Comparison of ENCODE assay signal across 15 cellular contexts in the genomic region with DNA sequence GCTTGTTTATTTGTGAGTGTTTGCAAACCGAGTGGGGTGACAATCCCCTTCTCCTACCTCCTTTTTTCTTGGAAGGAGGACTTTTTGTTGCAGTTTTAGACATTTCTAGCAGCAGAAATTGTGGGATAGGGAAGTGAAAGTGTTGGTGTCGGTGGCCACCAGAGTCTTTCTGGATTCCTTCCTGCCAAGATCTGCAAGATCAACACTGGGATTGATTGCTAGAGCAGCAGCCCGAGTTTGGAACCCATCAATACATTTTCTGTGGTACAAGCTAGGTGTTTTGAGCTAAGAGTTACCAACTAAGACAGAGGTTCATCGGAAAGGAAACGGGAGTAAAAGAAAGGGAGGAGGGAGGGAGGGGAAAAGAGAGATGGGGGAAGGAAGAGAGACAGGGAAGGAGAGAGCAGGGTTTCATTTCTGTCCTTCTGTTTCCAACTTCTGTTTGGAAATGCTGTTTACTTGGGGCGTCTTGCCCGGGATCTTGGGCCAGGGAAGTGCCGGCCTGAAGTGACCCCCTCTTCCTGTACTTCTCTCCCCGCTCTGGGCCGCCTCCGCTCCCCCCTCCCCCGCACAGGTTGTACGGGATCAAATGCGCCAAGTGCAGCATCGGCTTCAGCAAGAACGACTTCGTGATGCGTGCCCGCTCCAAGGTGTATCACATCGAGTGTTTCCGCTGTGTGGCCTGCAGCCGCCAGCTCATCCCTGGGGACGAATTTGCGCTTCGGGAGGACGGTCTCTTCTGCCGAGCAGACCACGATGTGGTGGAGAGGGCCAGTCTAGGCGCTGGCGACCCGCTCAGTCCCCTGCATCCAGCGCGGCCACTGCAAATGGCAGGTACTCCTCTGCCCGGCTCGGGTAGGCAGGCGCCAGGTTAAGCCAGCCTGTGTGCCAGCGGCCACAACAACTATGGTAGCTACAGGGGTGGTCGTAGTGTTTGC. TPM values are rescaled to one million over a fixed set of nuclear protein-coding genes. Genes with fewer than 3 reads are reported as not detected.
DNase-seq lines count a peak whose midpoint lies in the region; FAIRE-seq and TF ChIP-seq lines count a peak whose summit lies in the region.
"Had no signal": no experiment of that assay in that cellular context is flagged by ENCODE, and none has a peak within 500 bp of the region (broad histone marks: within the 10 kb centered on the region; RNA-seq: fewer than 3 reads in every experiment).

No MANE protein-coding gene starts in this region.

- peaks cover 100% of the 10 kb centered on the region for H3K27me3 Mint-ChIP-seq in nephron progenitor cell (ENCODE audit: low read depth, poor library complexity)

- DNase-seq in BE2C: peak; percentile 72
- DNase-seq in nephron progenitor cell: peak; percentile 33
- DNase-seq in GM19239 (ENCODE audit: insufficient read length, low spot score): no peak
- no peak for DNase-seq in NCI-H1694 treated with DMSO at 0.1 percent for 48 hours (lab: John Stamatoyannopoulos, UW)
- no peak for DNase-seq in lower leg skin (ENCODE audit: low spot score in 2 of 2)
- DNase-seq in SHP77 (lab: John Stamatoyannopoulos, UW): no peak
- DNase-seq: activated T-cell treated with anti-CD3 and anti-CD28 coated beads for 4 hours; CD4-positive, CD25-positive, alpha-beta regulatory T cell; GM23248; naive thymus-derived CD4-positive, alpha-beta T cell; stimulated activated CD4-positive, alpha-beta T cell treated with anti-CD3 and anti-CD28 coated beads, Interleukin-4, amount 100 ng/mL, for 24 hours had no signal

- H3K36me3 ChIP-seq in BE2C: peaks cover 50% of the 10 kb centered on the region
- no peaks in the 10 kb centered on the region for H3K36me3 ChIP-seq in HUES64 (ENCODE audit: insufficient read depth, low read length)
- no peaks in the 10 kb centered on the region for H3K36me3 ChIP-seq in duodenal mucosa (ENCODE audit: control insufficient read depth in 1 of 2, insufficient read depth in 2 of 2, low read length in 2 of 2)

- H3K4me3 Mint-ChIP-seq in nephron progenitor cell: no peak overlapping the region
- H3K4me3 Mint-ChIP-seq: CD4-positive, CD25-positive, alpha-beta regulatory T cell; naive thymus-derived CD4-positive, alpha-beta T cell; T-helper 1 cell treated with Interleukin-12 subunit alpha and Interleukin-12 subunit beta and Interleukin-4 antibody, amounts not matched to agents 30 μg/mL and 1 μg/mL, for 36 hours had no signal

- H3K4me1 ChIP-seq in BE2C (peaks cover 5% of the 10 kb centered on the region), HUES64 (ENCODE audit: insufficient read depth, low read length) (peaks cover 68% of the 10 kb centered on the region), duodenal mucosa (ENCODE audit: control insufficient read depth in 1 of 2, insufficient read depth in 2 of 2, low read length in 2 of 2) (peaks cover 3 to 4% of the 10 kb centered on the region in 2 donors)

- no peaks in the 10 kb centered on the region for H3K9me3 Mint-ChIP-seq in nephron progenitor cell
- H3K9me3 Mint-ChIP-seq: T-helper 1 cell treated with Interleukin-12 subunit alpha and Interleukin-12 subunit beta and Interleukin-4 antibody, amounts not matched to agents 30 μg/mL and 1 μg/mL, for 36 hours had no signal

- H3K4me3 ChIP-seq in BE2C (ENCODE audit: low read depth, low read length) (peak overlapping the region; percentile 88), HUES64 (ENCODE audit: low read length) (peak overlapping the region; percentile 52), duodenal mucosa (ENCODE audit: low read depth in 1 of 2, low read length in 2 of 2) (peak overlapping the region; percentile 36 to 49), lower leg skin (ENCODE audit: low read depth, poor library complexity, severe bottlenecking) (no peak overlapping the region)
- H3K4me3 ChIP-seq: GM23248 had no signal

- H3K9ac ChIP-seq in HUES64 (ENCODE audit: low read depth, low read length): no peak overlapping the region
- peak overlapping the region in 1 of 2 donors; percentile 13 for H3K9ac ChIP-seq in duodenal mucosa (ENCODE audit: low read depth in 1 of 2, low read length in 2 of 2)
- H3K9ac ChIP-seq: GM23248 had no signal

- no peak for TF ChIP-seq POLR2A in lower leg skin (IDR thresholded peaks at IDR 0.05)

- peaks cover 31% of the 10 kb centered on the region for H3K4me1 Mint-ChIP-seq in nephron progenitor cell

- H3K27ac Mint-ChIP-seq in nephron progenitor cell: no peak overlapping the region
- H3K27ac Mint-ChIP-seq: CD4-positive, CD25-positive, alpha-beta regulatory T cell; T-helper 1 cell treated with Interleukin-12 subunit alpha and Interleukin-12 subunit beta and Interleukin-4 antibody, amounts not matched to agents 30 μg/mL and 1 μg/mL, for 36 hours had no signal

- H3K27me3 ChIP-seq in BE2C (no peaks in the 10 kb centered on the region), HUES64 (ENCODE audit: insufficient read depth, low read length) (peaks cover 99% of the 10 kb centered on the region), duodenal mucosa (ENCODE audit: control insufficient read depth in 1 of 2, insufficient read depth in 2 of 2, low read length in 2 of 2) (peaks cover 80 to 84% of the 10 kb centered on the region in 2 donors)

- H3K9me3 ChIP-seq in BE2C (no peaks in the 10 kb centered on the region), HUES64 (ENCODE audit: insufficient read depth, low read depth, low read length) (no peaks in the 10 kb centered on the region), duodenal mucosa (ENCODE audit: control insufficient read depth in 1 of 2, low read length in 2 of 2) (no peaks in the 10 kb centered on the region)

- H3K36me3 Mint-ChIP-seq in nephron progenitor cell (ENCODE audit: low read depth): no peaks in the 10 kb centered on the region
- H3K36me3 Mint-ChIP-seq: CD4-positive, CD25-positive, alpha-beta regulatory T cell had no signal

- intact Hi-C loops in lower leg skin (cut with DNase I; ENCODE audit: low total_unique reads): no loop called here

- WGBS in HUES64: under 1% methylated on average over 37 of the region's 38 CpGs
- WGBS in lower leg skin, 2 donors: 15 to 16% methylated on average over 25 to 38 of the region's 38 CpGs

- FAIRE-seq in GM19239 (lab: Jason Lieb, UNC): no peak
- FAIRE-seq: GM18507 had no signal

- H3K27ac ChIP-seq in HUES64 (ENCODE audit: low read depth, low read length) (no peak overlapping the region), duodenal mucosa (ENCODE audit: low read depth, low read length) (no peak overlapping the region)
- H3K27ac ChIP-seq: GM23248 had no signal

- TF ChIP-seq CTCF in BE2C (IDR thresholded peaks at IDR 0.05; ENCODE audit: low read depth, low read length): no peak
- no peak for TF ChIP-seq CTCF in nephron progenitor cell (IDR thresholded peaks at IDR 0.05)
- no peak for TF ChIP-seq CTCF in lower leg skin (IDR thresholded peaks at IDR 0.05)

RNA-seq across cellular contexts. Expression of a gene that starts 3.9 kb away (rescaled TPM):
- 79.9 TPM for polyA plus RNA-seq in BE2C (2012; ENCODE audit: insufficient read depth, insufficient read length, low read depth)
- 0.90 TPM for polyA plus RNA-seq in HUES64 (2013, experiment 1 of 2)
- 0.51 TPM for polyA plus RNA-seq in HUES64 (2013, experiment 2 of 2)
- total RNA-seq in lower leg skin: 1 to 10 TPM in 3 of 4 donors, under 1 TPM in 1; 0.76 to 2.0 (median 1.7) TPM
- total RNA-seq: CD4-positive, CD25-positive, alpha-beta regulatory T cell; GM23248; naive thymus-derived CD4-positive, alpha-beta T cell had no signal
- polyA plus RNA-seq: CD4-positive, CD25-positive, alpha-beta regulatory T cell; GM23248; naive thymus-derived CD4-positive, alpha-beta T cell had no signal

Comparison
In these comparisons a context has a peak if more than half of its experiments do, and no peak if none do; other contexts are left out.
1. DNase-seq: peak in BE2C (single experiment) and nephron progenitor cell (single experiment); none in GM19239 (single experiment), NCI-H1694 treated with DMSO at 0.1 percent for 48 hours (single experiment), lower leg skin (0 of 2) and SHP77 (0 of 2).